ENCODE assay signal across 1 cellular context in the genomic region with DNA sequence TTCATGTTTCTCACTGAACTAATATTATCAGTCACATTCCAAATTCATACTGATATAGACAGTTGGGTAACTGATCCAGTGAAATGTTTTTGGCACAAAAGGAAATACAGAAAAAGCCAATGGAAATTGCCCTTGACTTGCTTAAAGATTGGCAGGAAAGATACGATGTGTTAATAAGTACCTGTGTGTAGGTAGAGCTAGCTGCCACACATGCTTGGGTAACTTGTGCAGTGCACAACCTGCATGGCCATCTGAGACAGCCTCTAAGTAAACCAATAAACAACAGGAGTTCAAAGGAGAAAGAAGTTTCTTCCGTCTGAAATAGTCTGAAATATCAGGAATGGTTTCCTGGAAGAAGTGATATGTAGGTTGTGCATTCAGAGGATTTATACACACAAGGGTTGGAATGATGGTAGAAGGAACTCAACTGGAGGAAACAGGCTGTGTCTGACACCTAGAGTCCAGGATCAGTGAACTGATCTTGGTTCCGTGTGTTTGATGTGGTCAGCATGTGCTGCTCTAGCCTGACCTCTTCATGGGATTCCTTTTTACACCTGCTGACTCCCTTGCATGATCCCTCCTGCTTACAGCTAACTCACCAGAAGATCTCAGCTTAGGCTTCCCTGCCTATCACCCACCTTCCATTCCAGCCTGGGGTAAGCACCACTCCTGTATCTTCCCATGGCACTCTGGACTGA.
TF ChIP-seq lines count a peak whose summit lies in the region.

No MANE protein-coding gene starts in this region.

TF ChIP-seq in GM23338, 12 proteins besides CTCF, POLR2A, EP300 and RAD21 (continued from another document):
- TF ChIP-seq, protein P1, sequence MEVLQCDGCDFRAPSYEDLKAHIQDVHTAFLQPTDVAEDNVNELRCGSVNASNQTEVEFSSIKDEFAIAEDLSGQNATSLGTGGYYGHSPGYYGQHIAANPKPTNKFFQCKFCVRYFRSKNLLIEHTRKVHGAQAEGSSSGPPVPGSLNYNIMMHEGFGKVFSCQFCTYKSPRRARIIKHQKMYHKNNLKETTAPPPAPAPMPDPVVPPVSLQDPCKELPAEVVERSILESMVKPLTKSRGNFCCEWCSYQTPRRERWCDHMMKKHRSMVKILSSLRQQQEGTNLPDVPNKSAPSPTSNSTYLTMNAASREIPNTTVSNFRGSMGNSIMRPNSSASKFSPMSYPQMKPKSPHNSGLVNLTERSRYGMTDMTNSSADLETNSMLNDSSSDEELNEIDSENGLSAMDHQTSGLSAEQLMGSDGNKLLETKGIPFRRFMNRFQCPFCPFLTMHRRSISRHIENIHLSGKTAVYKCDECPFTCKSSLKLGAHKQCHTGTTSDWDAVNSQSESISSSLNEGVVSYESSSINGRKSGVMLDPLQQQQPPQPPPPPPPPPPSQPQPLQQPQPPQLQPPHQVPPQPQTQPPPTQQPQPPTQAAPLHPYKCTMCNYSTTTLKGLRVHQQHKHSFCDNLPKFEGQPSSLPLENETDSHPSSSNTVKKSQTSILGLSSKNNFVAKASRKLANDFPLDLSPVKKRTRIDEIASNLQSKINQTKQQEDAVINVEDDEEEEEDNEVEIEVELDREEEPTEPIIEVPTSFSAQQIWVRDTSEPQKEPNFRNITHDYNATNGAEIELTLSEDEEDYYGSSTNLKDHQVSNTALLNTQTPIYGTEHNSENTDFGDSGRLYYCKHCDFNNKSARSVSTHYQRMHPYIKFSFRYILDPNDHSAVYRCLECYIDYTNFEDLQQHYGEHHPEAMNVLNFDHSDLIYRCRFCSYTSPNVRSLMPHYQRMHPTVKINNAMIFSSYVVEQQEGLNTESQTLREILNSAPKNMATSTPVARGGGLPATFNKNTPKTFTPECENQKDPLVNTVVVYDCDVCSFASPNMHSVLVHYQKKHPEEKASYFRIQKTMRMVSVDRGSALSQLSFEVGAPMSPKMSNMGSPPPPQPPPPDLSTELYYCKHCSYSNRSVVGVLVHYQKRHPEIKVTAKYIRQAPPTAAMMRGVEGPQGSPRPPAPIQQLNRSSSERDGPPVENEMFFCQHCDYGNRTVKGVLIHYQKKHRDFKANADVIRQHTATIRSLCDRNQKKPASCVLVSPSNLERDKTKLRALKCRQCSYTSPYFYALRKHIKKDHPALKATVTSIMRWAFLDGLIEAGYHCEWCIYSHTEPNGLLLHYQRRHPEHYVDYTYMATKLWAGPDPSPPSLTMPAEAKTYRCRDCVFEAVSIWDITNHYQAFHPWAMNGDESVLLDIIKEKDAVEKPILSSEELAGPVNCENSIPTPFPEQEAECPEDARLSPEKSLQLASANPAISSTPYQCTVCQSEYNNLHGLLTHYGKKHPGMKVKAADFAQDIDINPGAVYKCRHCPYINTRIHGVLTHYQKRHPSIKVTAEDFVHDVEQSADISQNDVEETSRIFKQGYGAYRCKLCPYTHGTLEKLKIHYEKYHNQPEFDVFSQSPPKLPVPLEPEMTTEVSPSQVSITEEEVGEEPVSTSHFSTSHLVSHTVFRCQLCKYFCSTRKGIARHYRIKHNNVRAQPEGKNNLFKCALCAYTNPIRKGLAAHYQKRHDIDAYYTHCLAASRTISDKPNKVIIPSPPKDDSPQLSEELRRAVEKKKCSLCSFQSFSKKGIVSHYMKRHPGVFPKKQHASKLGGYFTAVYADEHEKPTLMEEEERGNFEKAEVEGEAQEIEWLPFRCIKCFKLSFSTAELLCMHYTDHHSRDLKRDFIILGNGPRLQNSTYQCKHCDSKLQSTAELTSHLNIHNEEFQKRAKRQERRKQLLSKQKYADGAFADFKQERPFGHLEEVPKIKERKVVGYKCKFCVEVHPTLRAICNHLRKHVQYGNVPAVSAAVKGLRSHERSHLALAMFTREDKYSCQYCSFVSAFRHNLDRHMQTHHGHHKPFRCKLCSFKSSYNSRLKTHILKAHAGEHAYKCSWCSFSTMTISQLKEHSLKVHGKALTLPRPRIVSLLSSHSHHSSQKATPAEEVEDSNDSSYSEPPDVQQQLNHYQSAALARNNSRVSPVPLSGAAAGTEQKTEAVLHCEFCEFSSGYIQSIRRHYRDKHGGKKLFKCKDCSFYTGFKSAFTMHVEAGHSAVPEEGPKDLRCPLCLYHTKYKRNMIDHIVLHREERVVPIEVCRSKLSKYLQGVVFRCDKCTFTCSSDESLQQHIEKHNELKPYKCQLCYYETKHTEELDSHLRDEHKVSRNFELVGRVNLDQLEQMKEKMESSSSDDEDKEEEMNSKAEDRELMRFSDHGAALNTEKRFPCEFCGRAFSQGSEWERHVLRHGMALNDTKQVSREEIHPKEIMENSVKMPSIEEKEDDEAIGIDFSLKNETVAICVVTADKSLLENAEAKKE (CRISPR knock-in tag; IDR thresholded peaks at IDR 0.05), result no peak
- TF ChIP-seq, protein P2, sequence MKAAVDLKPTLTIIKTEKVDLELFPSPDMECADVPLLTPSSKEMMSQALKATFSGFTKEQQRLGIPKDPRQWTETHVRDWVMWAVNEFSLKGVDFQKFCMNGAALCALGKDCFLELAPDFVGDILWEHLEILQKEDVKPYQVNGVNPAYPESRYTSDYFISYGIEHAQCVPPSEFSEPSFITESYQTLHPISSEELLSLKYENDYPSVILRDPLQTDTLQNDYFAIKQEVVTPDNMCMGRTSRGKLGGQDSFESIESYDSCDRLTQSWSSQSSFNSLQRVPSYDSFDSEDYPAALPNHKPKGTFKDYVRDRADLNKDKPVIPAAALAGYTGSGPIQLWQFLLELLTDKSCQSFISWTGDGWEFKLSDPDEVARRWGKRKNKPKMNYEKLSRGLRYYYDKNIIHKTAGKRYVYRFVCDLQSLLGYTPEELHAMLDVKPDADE (IDR thresholded peaks at IDR 0.05), result no peak
- TF ChIP-seq STAT1 (IDR thresholded peaks at IDR 0.05; ENCODE audit: unreplicated experiment) (no peak), ZNF331 (CRISPR knock-in tag; IDR thresholded peaks at IDR 0.05; ENCODE audit: low read depth) (no peak), CREB1 (CRISPR knock-in tag; IDR thresholded peaks at IDR 0.05; ENCODE audit: low read depth) (no peak), JUNB (IDR thresholded peaks at IDR 0.05; ENCODE audit: unreplicated experiment) (no peak), NANOG (IDR thresholded peaks at IDR 0.05; ENCODE audit: borderline replicate concordance) (no peak)
- TF ChIP-seq, protein P3, sequence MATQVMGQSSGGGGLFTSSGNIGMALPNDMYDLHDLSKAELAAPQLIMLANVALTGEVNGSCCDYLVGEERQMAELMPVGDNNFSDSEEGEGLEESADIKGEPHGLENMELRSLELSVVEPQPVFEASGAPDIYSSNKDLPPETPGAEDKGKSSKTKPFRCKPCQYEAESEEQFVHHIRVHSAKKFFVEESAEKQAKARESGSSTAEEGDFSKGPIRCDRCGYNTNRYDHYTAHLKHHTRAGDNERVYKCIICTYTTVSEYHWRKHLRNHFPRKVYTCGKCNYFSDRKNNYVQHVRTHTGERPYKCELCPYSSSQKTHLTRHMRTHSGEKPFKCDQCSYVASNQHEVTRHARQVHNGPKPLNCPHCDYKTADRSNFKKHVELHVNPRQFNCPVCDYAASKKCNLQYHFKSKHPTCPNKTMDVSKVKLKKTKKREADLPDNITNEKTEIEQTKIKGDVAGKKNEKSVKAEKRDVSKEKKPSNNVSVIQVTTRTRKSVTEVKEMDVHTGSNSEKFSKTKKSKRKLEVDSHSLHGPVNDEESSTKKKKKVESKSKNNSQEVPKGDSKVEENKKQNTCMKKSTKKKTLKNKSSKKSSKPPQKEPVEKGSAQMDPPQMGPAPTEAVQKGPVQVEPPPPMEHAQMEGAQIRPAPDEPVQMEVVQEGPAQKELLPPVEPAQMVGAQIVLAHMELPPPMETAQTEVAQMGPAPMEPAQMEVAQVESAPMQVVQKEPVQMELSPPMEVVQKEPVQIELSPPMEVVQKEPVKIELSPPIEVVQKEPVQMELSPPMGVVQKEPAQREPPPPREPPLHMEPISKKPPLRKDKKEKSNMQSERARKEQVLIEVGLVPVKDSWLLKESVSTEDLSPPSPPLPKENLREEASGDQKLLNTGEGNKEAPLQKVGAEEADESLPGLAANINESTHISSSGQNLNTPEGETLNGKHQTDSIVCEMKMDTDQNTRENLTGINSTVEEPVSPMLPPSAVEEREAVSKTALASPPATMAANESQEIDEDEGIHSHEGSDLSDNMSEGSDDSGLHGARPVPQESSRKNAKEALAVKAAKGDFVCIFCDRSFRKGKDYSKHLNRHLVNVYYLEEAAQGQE (IDR thresholded peaks at IDR 0.05; ENCODE audit: unreplicated experiment), result no peak
TF ChIP-seq in GM23338: peak in this region for 0.
